8 cellular contexts compared by ENCODE assay signal in genomic region chr2:62014102-62014501, GRCh38.
DNase-seq lines count a peak whose midpoint lies in the region; ATAC-seq and TF ChIP-seq lines count a peak whose summit lies in the region.

No MANE protein-coding gene starts in this region.

- intact Hi-C loops in posterior cingulate gyrus (cut with DNase I): loop anchor here (5.0 kb wide), 1 partner anchor 183 kb away; the partner anchor contains the start of gene B3GNT2

- ATAC-seq in GM19467 (IDR thresholded peaks at IDR 0.05; ENCODE audit: unreplicated experiment): no peak
- no peak for ATAC-seq in HG03039 (IDR thresholded peaks at IDR 0.05; ENCODE audit: unreplicated experiment)

- peak; percentile 3; the same call in 1 of the 2 replicates for TF ChIP-seq CTCF in GM12874 (IDR thresholded peaks at IDR 0.05; ENCODE audit: insufficient read depth, low read depth, low read length)

- DNase-seq in RPMI7951 (ENCODE audit: low read depth): peak; percentile 33
- peak; percentile 38 for DNase-seq in foreskin melanocyte
- peak; percentile 37 to 92 (median 68) for DNase-seq in posterior cingulate gyrus
- DNase-seq in effector CD4-positive, alpha-beta T cell: no peak
- no peak for DNase-seq in NCI-H1436 (lab: John Stamatoyannopoulos, UW)

Comparison
In these comparisons a context has a peak if more than half of its experiments do, and no peak if none do; other contexts are left out.
1. DNase-seq: peak in RPMI7951 (single experiment), foreskin melanocyte (single experiment) and posterior cingulate gyrus (10 of 10); none in effector CD4-positive, alpha-beta T cell (single experiment) and NCI-H1436 (single experiment).